ENCODE assay signal across 8 cellular contexts in genomic region chr1:117758444-117759316, GRCh38.
DNase-seq lines count a peak whose midpoint lies in the region; ATAC-seq and TF ChIP-seq lines count a peak whose summit lies in the region.

No MANE protein-coding gene starts in this region.

- peak; percentile 48 to 64 (median 54) for DNase-seq in CD4-positive, alpha-beta T cell
- DNase-seq in HuH-7.5 (ENCODE audit: low spot score), result peak; percentile 62
- peak; percentile 57 for DNase-seq in activated T-cell treated with anti-CD3 and anti-CD28 coated beads for 48 hours (ENCODE audit: low read depth)
- no peak for DNase-seq in esophagus squamous epithelium (lab: John Stamatoyannopoulos, UW)
- DNase-seq in natural killer cell, result peak; percentile 51

- H3K4me3 Mint-ChIP-seq in CD4-positive, alpha-beta T cell, result peak overlapping the region; percentile 84
- peak overlapping the region; percentile 84 for H3K4me3 Mint-ChIP-seq in natural killer cell
- H3K4me3 Mint-ChIP-seq in stimulated activated memory B cell treated with anti-CD40 and anti-IgM and Interleukin-4, amounts not matched to agents 10 μg/mL and 1 μg/mL and 100 μg/mL, for 72 hours, result peak overlapping the region; percentile 75

- no peak for TF ChIP-seq POLR2A in esophagus squamous epithelium (IDR thresholded peaks at IDR 0.05)

- CTCF ChIA-PET in CD4-positive, alpha-beta T cell (lab: Charles Lee), result interaction anchor here (0.7 to 2.4 kb wide), 5 partner anchors 145 to 249 kb away, joined by 3 to 23 read pairs (median 6); no protein-coding TSS in a partner anchor

- H3K9ac ChIP-seq in OCI-LY1 (ENCODE audit: low read length), result no peak overlapping the region

- peaks cover 36% of the 10 kb centered on the region for H3K27me3 Mint-ChIP-seq in CD4-positive, alpha-beta T cell
- peaks cover 21 to 47% of the 10 kb centered on the region in 2 donors for H3K27me3 Mint-ChIP-seq in natural killer cell (ENCODE audit: low read depth in 2 of 2)
- peaks cover 13% of the 10 kb centered on the region for H3K27me3 Mint-ChIP-seq in stimulated activated memory B cell treated with anti-CD40 and anti-IgM and Interleukin-4, amounts not matched to agents 10 μg/mL and 1 μg/mL and 100 μg/mL, for 72 hours

- 11 to 12% methylated on average over 17 to 25 of the region's 26 CpGs for WGBS in esophagus squamous epithelium, 2 donors

- H3K27ac Mint-ChIP-seq in CD4-positive, alpha-beta T cell, result no peak overlapping the region
- peak overlapping the region in 1 of 2 donors; percentile 16 for H3K27ac Mint-ChIP-seq in natural killer cell
- H3K27ac Mint-ChIP-seq in stimulated activated memory B cell treated with anti-CD40 and anti-IgM and Interleukin-4, amounts not matched to agents 10 μg/mL and 1 μg/mL and 100 μg/mL, for 72 hours, result peak overlapping the region; percentile 17

- POLR2A ChIA-PET in CD4-positive, alpha-beta T cell (lab: Charles Lee), result interaction anchor here (0.6 to 1.1 kb wide), 6 partner anchors 151 to 630 kb away, joined by 3 to 4 read pairs (median 3); no protein-coding TSS in a partner anchor

- ATAC-seq in CD4-positive, alpha-beta T cell (ENCODE audit: poor library complexity), result peak; percentile 86
- peak; percentile 79 for ATAC-seq in GM19455 (IDR thresholded peaks at IDR 0.05; ENCODE audit: unreplicated experiment)
- ATAC-seq in natural killer cell, result peak; percentile 87 to 94 (median 94)
- ATAC-seq in stimulated activated memory B cell treated with anti-CD40 and anti-IgM and Interleukin-4, amounts not matched to agents 10 μg/mL and 1 μg/mL and 100 μg/mL, for 72 hours, result peak; percentile 88

- no peaks in the 10 kb centered on the region for H3K27me3 ChIP-seq in CD4-positive, alpha-beta T cell (ENCODE audit: control insufficient read depth, insufficient read depth, low read length)
- H3K27me3 ChIP-seq in OCI-LY1 (ENCODE audit: insufficient read depth, low read length) (no peaks in the 10 kb centered on the region; the same call in 1 of the 2 replicates), esophagus squamous epithelium (peaks cover 0 to 10% (median 0%) of the 10 kb centered on the region in 4 donors)

- peak overlapping the region; percentile 44 for H3K4me2 ChIP-seq in OCI-LY1 (ENCODE audit: low read length)

- H3F3A ChIP-seq in OCI-LY1 (ENCODE audit: insufficient read depth, low read length), result no peaks in the 10 kb centered on the region

- H3K79me2 ChIP-seq in OCI-LY1 (ENCODE audit: insufficient read depth, low read length), result no peaks in the 10 kb centered on the region

- H3K4me1 ChIP-seq in OCI-LY1 (ENCODE audit: insufficient read depth, low read length, severe bottlenecking), result peaks cover 6% of the 10 kb centered on the region
- H3K4me1 ChIP-seq in esophagus squamous epithelium, result peaks cover 0 to 12% (median 9%) of the 10 kb centered on the region in 3 donors

- H3K4me1 Mint-ChIP-seq in CD4-positive, alpha-beta T cell (ENCODE audit: low read depth), result peaks cover 10% of the 10 kb centered on the region
- peaks cover 11% of the 10 kb centered on the region in 2 donors for H3K4me1 Mint-ChIP-seq in natural killer cell
- H3K4me1 Mint-ChIP-seq in stimulated activated memory B cell treated with anti-CD40 and anti-IgM and Interleukin-4, amounts not matched to agents 10 μg/mL and 1 μg/mL and 100 μg/mL, for 72 hours, result peaks cover 11% of the 10 kb centered on the region

- no peaks in the 10 kb centered on the region for H3K9me3 Mint-ChIP-seq in CD4-positive, alpha-beta T cell
- no peaks in the 10 kb centered on the region for H3K9me3 Mint-ChIP-seq in natural killer cell
- H3K9me3 Mint-ChIP-seq in stimulated activated memory B cell treated with anti-CD40 and anti-IgM and Interleukin-4, amounts not matched to agents 10 μg/mL and 1 μg/mL and 100 μg/mL, for 72 hours, result no peaks in the 10 kb centered on the region

- H2AFZ ChIP-seq in OCI-LY1 (ENCODE audit: low read length), result no peak overlapping the region

- H3K27ac ChIP-seq in CD4-positive, alpha-beta T cell (ENCODE audit: low read depth, low read length), result no peak overlapping the region
- H3K27ac ChIP-seq in OCI-LY1 (ENCODE audit: low read depth, low read length, poor library complexity, severe bottlenecking) (no peak overlapping the region), esophagus squamous epithelium (peak overlapping the region in 1 of 4 donors; percentile 28)

- no peaks in the 10 kb centered on the region for H3K9me2 ChIP-seq in OCI-LY1 (ENCODE audit: low read depth, low read length)

- no peaks in the 10 kb centered on the region for H3K9me3 ChIP-seq in CD4-positive, alpha-beta T cell (ENCODE audit: control insufficient read depth, low read length)
- H3K9me3 ChIP-seq in OCI-LY1 (ENCODE audit: low read length) (no peaks in the 10 kb centered on the region), esophagus squamous epithelium (no peaks in the 10 kb centered on the region)

- no peaks in the 10 kb centered on the region for H4K20me1 ChIP-seq in OCI-LY1 (ENCODE audit: insufficient read depth, low read length)

- no peaks in the 10 kb centered on the region for H3K36me3 ChIP-seq in OCI-LY1 (ENCODE audit: insufficient read depth, low read length)
- H3K36me3 ChIP-seq in esophagus squamous epithelium, result no peaks in the 10 kb centered on the region

- intact Hi-C loops in CD4-positive, alpha-beta T cell (cut with DNase I, micrococcal nuclease), result loop anchor here (1.0 to 10.0 kb wide), 5 partner anchors 136 to 636 kb away; partner anchors contain the start of genes TENT5C (in 1 of the 2) and TRIM45 (in 1 of the 2)
- intact Hi-C loops in esophagus squamous epithelium (cut with DNase I) (loop anchor here (5.0 kb wide), 1 partner anchor 221 kb away; no protein-coding TSS in a partner anchor), natural killer cell (cut with micrococcal nuclease) (loop anchor here (1.0 kb wide), 2 partner anchors 223 to 246 kb away; no protein-coding TSS in a partner anchor)

- no peaks in the 10 kb centered on the region for H3K36me3 Mint-ChIP-seq in CD4-positive, alpha-beta T cell (ENCODE audit: low read depth)
- H3K36me3 Mint-ChIP-seq in natural killer cell, result no peaks in the 10 kb centered on the region
- H3K36me3 Mint-ChIP-seq in stimulated activated memory B cell treated with anti-CD40 and anti-IgM and Interleukin-4, amounts not matched to agents 10 μg/mL and 1 μg/mL and 100 μg/mL, for 72 hours, result no peaks in the 10 kb centered on the region

- H3K4me3 ChIP-seq in OCI-LY1 (ENCODE audit: low read depth, low read length, poor library complexity, severe bottlenecking), result peak overlapping the region; percentile 28
- peak overlapping the region in 3 of 4 donors; percentile 37 to 66 (median 37) for H3K4me3 ChIP-seq in esophagus squamous epithelium

- peak; percentile 95 for TF ChIP-seq CTCF in CD4-positive, alpha-beta T cell (IDR thresholded peaks at IDR 0.05)
- TF ChIP-seq CTCF in OCI-LY1 (IDR thresholded peaks at IDR 0.05; ENCODE audit: low read length) (peak; percentile 93), esophagus squamous epithelium (IDR thresholded peaks at IDR 0.05) (peak; percentile 63 to 85 (median 74)), natural killer cell (IDR thresholded peaks at IDR 0.05) (peak; percentile 93)
